Comparison of ENCODE assay signal across 13 cellular contexts in the genomic region with DNA sequence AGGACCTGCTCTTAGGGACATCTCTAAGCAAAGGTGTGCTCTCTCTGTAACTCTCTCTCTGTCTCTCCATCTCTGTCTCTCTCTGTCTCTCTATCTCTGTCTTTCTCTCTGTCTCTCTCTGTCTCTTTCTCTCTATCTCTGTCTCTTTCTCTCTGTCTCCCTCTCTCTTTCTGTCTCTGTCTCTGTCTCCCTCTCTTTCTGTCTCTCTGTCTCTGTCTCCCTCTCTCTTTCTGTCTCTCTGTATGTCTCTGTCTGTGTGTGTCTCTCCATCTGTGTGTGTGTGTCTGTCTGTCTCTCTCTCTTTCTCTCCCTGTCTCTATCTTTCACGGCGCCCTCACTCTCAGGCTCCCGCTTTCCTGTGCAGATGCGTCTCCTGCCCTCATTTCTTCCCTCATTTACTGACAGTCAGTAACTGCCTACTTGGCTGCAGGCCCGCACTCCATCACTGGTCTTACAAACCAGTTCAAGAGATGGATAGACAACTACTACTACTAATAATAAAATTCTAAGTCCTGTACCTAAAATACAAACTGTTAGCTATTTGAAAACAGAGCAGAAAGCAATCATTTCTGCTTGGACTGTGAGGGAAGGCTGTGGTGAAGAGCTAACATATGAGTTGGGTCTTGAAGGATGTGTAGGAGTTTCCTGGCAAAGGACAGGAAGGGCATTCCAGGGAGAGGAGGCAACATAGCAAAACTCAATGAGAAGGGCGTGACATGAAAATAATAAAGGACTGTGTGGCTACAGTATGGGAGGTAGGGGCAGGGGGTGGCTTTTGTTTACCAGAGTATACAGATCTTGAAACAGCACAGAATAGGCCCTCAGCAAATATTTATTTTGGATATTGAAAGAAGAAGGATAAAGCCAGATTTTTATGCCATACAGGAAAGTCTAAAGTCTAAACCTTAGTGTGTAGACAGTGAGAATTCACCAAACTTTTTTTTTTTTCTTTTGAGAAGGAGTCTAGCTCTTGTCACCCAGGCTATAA.
DNase-seq lines count a peak whose midpoint lies in the region; ATAC-seq, FAIRE-seq and TF ChIP-seq lines count a peak whose summit lies in the region.
"Had no signal": no experiment of that assay in that cellular context is flagged by ENCODE, and none has a peak within 500 bp of the region (broad histone marks: within the 10 kb centered on the region; RNA-seq: fewer than 3 reads in every experiment).

No MANE protein-coding gene starts in this region.

- no peak overlapping the region for H2BK15ac ChIP-seq in mesenchymal stem cell (ENCODE audit: low read depth, poor library complexity, severe bottlenecking)

- intact Hi-C loops in Caco-2 (cut with micrococcal nuclease; ENCODE audit: unreplicated experiment): no loop called here

- peak overlapping the region; percentile 41 for H4K8ac ChIP-seq in mesenchymal stem cell (ENCODE audit: low read length)

- H4K20me1 ChIP-seq in BLaER1 treated with 17β-estradiol and CSF1 and Interleukin-3, amounts not matched to agents 10 nM and 100 nM: no peaks in the 10 kb centered on the region

- FAIRE-seq in HTR-8/SVneo (lab: Jason Lieb, UNC): no peak
- FAIRE-seq: GM12878 had no signal

- H3K36me3 ChIP-seq in BLaER1 treated with 17β-estradiol and CSF1 and Interleukin-3, amounts not matched to agents 10 nM and 100 nM: no peaks in the 10 kb centered on the region
- H3K36me3 ChIP-seq in Caco-2 (ENCODE audit: control insufficient read depth, insufficient read depth, low read length) (no peaks in the 10 kb centered on the region), mesenchymal stem cell (ENCODE audit: control insufficient read depth in 1 of 2, insufficient read depth in 2 of 2, low read depth in 1 of 2, low read length in 2 of 2) (no peaks in the 10 kb centered on the region)
- H3K36me3 ChIP-seq: thoracic aorta had no signal

- H3K4me1 ChIP-seq in BLaER1 treated with 17β-estradiol and CSF1 and Interleukin-3, amounts not matched to agents 10 nM and 100 nM: peaks cover 18 to 96% (median 57%) of the 10 kb centered on the region in 10 experiments
- H3K4me1 ChIP-seq in Caco-2 (peaks cover 24% of the 10 kb centered on the region), mesenchymal stem cell (ENCODE audit: control insufficient read depth, insufficient read depth, low read depth, low read length) (no peaks in the 10 kb centered on the region)

- WGBS in mesenchymal stem cell: 87% methylated on average over 6 of the region's 6 CpGs

- BruUV-seq in Caco-2 (replicated peaks; lab: Mats Ljungman, UMichigan): no TSS peak

- no peaks in the 10 kb centered on the region for H3K79me1 ChIP-seq in mesenchymal stem cell (replicated peaks; ENCODE audit: low read length, poor library complexity, severe bottlenecking)

- peak overlapping the region in 3 of 10 experiments; percentile 40 to 54 (median 47); a peak in 6 of 20 replicates for H3K4me3 ChIP-seq in BLaER1 treated with 17β-estradiol and CSF1 and Interleukin-3, amounts not matched to agents 10 nM and 100 nM
- H3K4me3 ChIP-seq in Caco-2 (ENCODE audit: low read depth, low read length) (no peak overlapping the region), mesenchymal stem cell (ENCODE audit: insufficient read depth in 1 of 2, low read depth in 1 of 2, low read length in 2 of 2) (no peak overlapping the region)
- H3K4me3 ChIP-seq: GM12878, thoracic aorta had no signal

- peaks cover 11% of the 10 kb centered on the region for H3K9me3 Mint-ChIP-seq in Caco-2 (ENCODE audit: unreplicated experiment)
- no peaks in the 10 kb centered on the region for H3K9me3 Mint-ChIP-seq in activated CD8-positive, alpha-beta T cell treated with anti-CD3 and anti-CD28 coated beads, Interleukin-2, amount 10 ng/mL, durations not matched to agents 7 days and 5 days (ENCODE audit: insufficient read depth)
- H3K9me3 Mint-ChIP-seq: CD4-positive, alpha-beta T cell had no signal

- H2BK12ac ChIP-seq in mesenchymal stem cell (ENCODE audit: low read length in 2 of 2): peak overlapping the region in 1 of 2 experiments; percentile 29

- H3K4me2 ChIP-seq in BLaER1 treated with 17β-estradiol and CSF1 and Interleukin-3, amounts not matched to agents 10 nM and 100 nM: peak overlapping the region in 7 of 11 experiments; percentile 7 to 89 (median 83); a peak in 13 of 22 replicates
- no peak overlapping the region for H3K4me2 ChIP-seq in mesenchymal stem cell (ENCODE audit: low read length, poor library complexity, severe bottlenecking)

- no peak overlapping the region for H2BK120ac ChIP-seq in mesenchymal stem cell (ENCODE audit: low read depth, low read length)

- CTCF ChIA-PET in Caco-2 (lab: Charles Lee): no interaction called here
- CTCF ChIA-PET in activated CD8-positive, alpha-beta T cell treated with anti-CD3 and anti-CD28 coated beads, Interleukin-2, amount 10 ng/mL, durations not matched to agents 7 days and 5 days (lab: Charles Lee): no interaction called here

- H3K14ac ChIP-seq in mesenchymal stem cell (ENCODE audit: low read length in 2 of 2): no peak overlapping the region

- POLR2A ChIA-PET in Caco-2 (lab: Charles Lee): no interaction called here
- POLR2A ChIA-PET in activated CD8-positive, alpha-beta T cell treated with anti-CD3 and anti-CD28 coated beads, Interleukin-2, amount 10 ng/mL, durations not matched to agents 7 days and 5 days (lab: Charles Lee): interaction anchor here (0.6 kb wide), 1 partner anchor 17 kb away, joined by 3 read pairs; no protein-coding TSS in a partner anchor

- no peak overlapping the region for H3K4ac ChIP-seq in mesenchymal stem cell (ENCODE audit: low read depth in 1 of 2, low read length in 2 of 2)

- no peak overlapping the region for H3K18ac ChIP-seq in mesenchymal stem cell (ENCODE audit: low read depth in 1 of 2, low read length in 2 of 2)

- no peaks in the 10 kb centered on the region for H3K36me3 Mint-ChIP-seq in Caco-2 (ENCODE audit: insufficient read depth, unreplicated experiment)
- peaks cover 6% of the 10 kb centered on the region for H3K36me3 Mint-ChIP-seq in activated CD8-positive, alpha-beta T cell treated with anti-CD3 and anti-CD28 coated beads, Interleukin-2, amount 10 ng/mL, durations not matched to agents 7 days and 5 days (ENCODE audit: low read depth)

- no peaks in the 10 kb centered on the region for H3K27me3 Mint-ChIP-seq in Caco-2 (ENCODE audit: insufficient read depth, unreplicated experiment)
- H3K27me3 Mint-ChIP-seq in activated CD8-positive, alpha-beta T cell treated with anti-CD3 and anti-CD28 coated beads, Interleukin-2, amount 10 ng/mL, durations not matched to agents 7 days and 5 days (ENCODE audit: low read depth): no peaks in the 10 kb centered on the region
- H3K27me3 Mint-ChIP-seq: CD4-positive, alpha-beta T cell had no signal

- H2AK5ac ChIP-seq in mesenchymal stem cell (ENCODE audit: low read length, severe bottlenecking): no peak overlapping the region

- peak overlapping the region; percentile 8 for H3K27ac Mint-ChIP-seq in Caco-2 (ENCODE audit: unreplicated experiment)
- H3K27ac Mint-ChIP-seq in activated CD8-positive, alpha-beta T cell treated with anti-CD3 and anti-CD28 coated beads, Interleukin-2, amount 10 ng/mL, durations not matched to agents 7 days and 5 days: peak overlapping the region; percentile 47
- H3K27ac Mint-ChIP-seq: CD4-positive, alpha-beta T cell had no signal

- no peak for ATAC-seq in activated CD8-positive, alpha-beta T cell treated with anti-CD3 and anti-CD28 coated beads, Interleukin-2, amount 10 ng/mL, durations not matched to agents 7 days and 5 days

- H3K9me3 ChIP-seq in BLaER1 treated with 17β-estradiol and CSF1 and Interleukin-3, amounts not matched to agents 10 nM and 100 nM (replicated peaks in 1 of 11): peaks cover 0 to 41% (median 25%) of the 10 kb centered on the region in 11 experiments; a peak in 18 of 22 replicates
- no peaks in the 10 kb centered on the region for H3K9me3 ChIP-seq in Caco-2
- H3K9me3 ChIP-seq in mesenchymal stem cell (ENCODE audit: control insufficient read depth, low read length): no peaks in the 10 kb centered on the region
- H3K9me3 ChIP-seq: thoracic aorta had no signal

- no peak overlapping the region for H2AFZ ChIP-seq in mesenchymal stem cell (ENCODE audit: low read depth, low read length)

- H3K4me1 Mint-ChIP-seq in Caco-2 (ENCODE audit: low read depth, unreplicated experiment): peaks cover 29% of the 10 kb centered on the region
- peaks cover 34% of the 10 kb centered on the region for H3K4me1 Mint-ChIP-seq in activated CD8-positive, alpha-beta T cell treated with anti-CD3 and anti-CD28 coated beads, Interleukin-2, amount 10 ng/mL, durations not matched to agents 7 days and 5 days (ENCODE audit: low read depth)

- H3K9ac ChIP-seq in BLaER1 treated with 17β-estradiol and CSF1 and Interleukin-3, amounts not matched to agents 10 nM and 100 nM: peak overlapping the region in 4 of 11 experiments; percentile 54 to 72 (median 66); a peak in 9 of 22 replicates
- H3K9ac ChIP-seq in mesenchymal stem cell (ENCODE audit: low read length): no peak overlapping the region

- H4K91ac ChIP-seq in mesenchymal stem cell (ENCODE audit: low read length): no peak overlapping the region

- H3K27me3 ChIP-seq in BLaER1 treated with 17β-estradiol and CSF1 and Interleukin-3, amounts not matched to agents 10 nM and 100 nM: no peaks in the 10 kb centered on the region
- H3K27me3 ChIP-seq in Caco-2 (replicated peaks; ENCODE audit: control insufficient read depth, insufficient read depth, low read length): no peaks in the 10 kb centered on the region
- H3K27me3 ChIP-seq in mesenchymal stem cell (ENCODE audit: control insufficient read depth in 1 of 2, insufficient read depth in 1 of 2, low read length in 2 of 2): peaks cover 0 to 7% of the 10 kb centered on the region in 2 experiments

- H3K4me3 Mint-ChIP-seq in Caco-2 (ENCODE audit: unreplicated experiment): peak overlapping the region; percentile 9
- H3K4me3 Mint-ChIP-seq in activated CD8-positive, alpha-beta T cell treated with anti-CD3 and anti-CD28 coated beads, Interleukin-2, amount 10 ng/mL, durations not matched to agents 7 days and 5 days: peak overlapping the region; percentile 1
- H3K4me3 Mint-ChIP-seq: CD4-positive, alpha-beta T cell had no signal

- no peak overlapping the region for H2BK5ac ChIP-seq in mesenchymal stem cell (ENCODE audit: low read depth, low read length, poor library complexity, severe bottlenecking)

- TF ChIP-seq CTCF in Caco-2 (IDR thresholded peaks at IDR 0.05; ENCODE audit: insufficient read depth in 1 of 2, low read depth in 1 of 2, low read length in 1 of 2, severe bottlenecking in 1 of 2, unreplicated experiment in 1 of 2): no peak

- no peak overlapping the region for H3K23ac ChIP-seq in mesenchymal stem cell (ENCODE audit: low read length in 2 of 2)

- H3K27ac ChIP-seq in BLaER1 treated with 17β-estradiol and CSF1 and Interleukin-3, amounts not matched to agents 10 nM and 100 nM: peak overlapping the region in 7 of 11 experiments; percentile 6 to 89 (median 76); a peak in 13 of 22 replicates
- no peak overlapping the region for H3K27ac ChIP-seq in mesenchymal stem cell (ENCODE audit: low read length, poor library complexity, severe bottlenecking)
- H3K27ac ChIP-seq: RWPE1, thoracic aorta had no signal

- DNase-seq in Caco-2 (peak; percentile 39 to 51), mesenchymal stem cell (no peak), cerebellar cortex (ENCODE audit: low spot score) (no peak), HTR-8/SVneo (ENCODE audit: insufficient read length, low spot score) (no peak), NCI-H446 treated with DMSO at 0.1 percent for 48 hours (lab: John Stamatoyannopoulos, UW) (no peak)
- DNase-seq in activated CD8-positive, alpha-beta T cell treated with anti-CD3 and anti-CD28 coated beads, Interleukin-2, amount 10 ng/mL, durations not matched to agents 7 days and 5 days: no peak
- DNase-seq: NCI-H2107, T-helper 9 cell had no signal

Comparison
In these comparisons a context has a peak if more than half of its experiments do, and no peak if none do; other contexts are left out.
1. DNase-seq: peak in Caco-2 (2 of 2); none in activated CD8-positive, alpha-beta T cell treated with anti-CD3 and anti-CD28 coated beads, Interleukin-2, amount 10 ng/mL, durations not matched to agents 7 days and 5 days (single experiment), mesenchymal stem cell (single experiment), cerebellar cortex (single experiment), HTR-8/SVneo (single experiment) and NCI-H446 treated with DMSO at 0.1 percent for 48 hours (single experiment).